ENCODE assay signal across 10 cellular contexts in the genomic region with DNA sequence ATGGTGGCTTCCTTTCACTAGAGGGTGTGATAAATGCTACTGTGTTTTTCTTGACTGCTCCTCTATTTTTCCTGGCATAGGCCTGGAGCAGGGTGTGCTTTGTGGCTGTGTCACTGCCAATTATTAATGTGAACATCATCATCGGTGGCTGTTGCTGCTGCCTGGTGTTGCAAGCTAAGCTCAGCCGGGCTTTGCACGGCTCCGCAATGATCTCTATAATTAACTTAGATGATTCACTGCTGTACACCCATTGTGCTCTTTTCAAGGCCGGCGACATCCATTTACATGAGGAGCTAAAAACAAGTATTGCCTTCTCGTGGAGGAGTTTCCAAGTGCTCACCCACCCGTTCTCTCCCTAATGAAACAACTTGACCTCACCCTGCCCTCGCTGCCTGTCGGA.
DNase-seq lines count a peak whose midpoint lies in the region; TF ChIP-seq lines count a peak whose summit lies in the region.
"Had no signal": no experiment of that assay in that cellular context is flagged by ENCODE, and none has a peak within 500 bp of the region (broad histone marks: within the 10 kb centered on the region; RNA-seq: fewer than 3 reads in every experiment).

No MANE protein-coding gene starts in this region.

- TF ChIP-seq CTCF in right atrium auricular region (IDR thresholded peaks at IDR 0.05) (no peak), smooth muscle cell (IDR thresholded peaks at IDR 0.05; ENCODE audit: borderline replicate concordance, insufficient read depth, poor library complexity, severe bottlenecking) (no peak)

- DNase-seq in HK-2 (ENCODE audit: unreplicated experiment), result peak; percentile 60
- DNase-seq in amniotic epithelial cell (ENCODE audit: low read depth), result peak; percentile 88
- DNase-seq in right atrium auricular region (ENCODE audit: low spot score), result peak; percentile 92
- DNase-seq in smooth muscle cell (lab: John Stamatoyannopoulos, UW; ENCODE audit: unreplicated experiment), result no peak
- DNase-seq in stimulated activated CD4-positive, alpha-beta T cell treated with anti-CD3 and anti-CD28 coated beads, Interleukin-4, amount 100 ng/mL, for 4 hours, result no peak
- DNase-seq in UCSD-AML1 (lab: John Stamatoyannopoulos, UW; ENCODE audit: unreplicated experiment), result no peak
- no peak for DNase-seq in NCI-H226
- DNase-seq in activated T-cell treated with anti-CD3 and anti-CD28 coated beads, Interleukin-2, amount 50 U/mL, for 1 hour, result no peak
- DNase-seq: activated T-cell treated with anti-CD3 and anti-CD28 coated beads, Interleukin-2, amount 50 U/mL, for 24 hours; glutamatergic neuron had no signal

- 18% methylated on average over 10 of the region's 10 CpGs for WGBS in smooth muscle cell (ENCODE audit: low lambda C conversion rate)

- H3K27me3 ChIP-seq in right atrium auricular region (no peaks in the 10 kb centered on the region), smooth muscle cell (ENCODE audit: low read depth) (peaks cover 22% of the 10 kb centered on the region)

- H2AFZ ChIP-seq in smooth muscle cell (ENCODE audit: low read depth), result no peak overlapping the region

- no peak overlapping the region for H3K9ac ChIP-seq in smooth muscle cell (ENCODE audit: low read depth)

- no peak overlapping the region for H3K4me3 ChIP-seq in right atrium auricular region
- H3K4me3 ChIP-seq in smooth muscle cell, result no peak overlapping the region

- H4K20me1 ChIP-seq in smooth muscle cell (ENCODE audit: low read depth), result no peaks in the 10 kb centered on the region

- H3K36me3 ChIP-seq in right atrium auricular region (no peaks in the 10 kb centered on the region), smooth muscle cell (ENCODE audit: low read depth) (no peaks in the 10 kb centered on the region)

- H3K4me2 ChIP-seq in smooth muscle cell, result peak overlapping the region; percentile 62

- peak overlapping the region in 1 of 2 donors; percentile 43 for H3K27ac ChIP-seq in right atrium auricular region
- peak overlapping the region; percentile 46 for H3K27ac ChIP-seq in smooth muscle cell (ENCODE audit: low read depth)

- H3K9me3 ChIP-seq in right atrium auricular region (peaks cover 0 to 18% of the 10 kb centered on the region in 2 donors), smooth muscle cell (replicated peaks; ENCODE audit: low read depth) (no peaks in the 10 kb centered on the region)

- H3K4me1 ChIP-seq in right atrium auricular region (peaks cover 0 to 18% of the 10 kb centered on the region in 2 donors), smooth muscle cell (ENCODE audit: low read depth) (peaks cover 10% of the 10 kb centered on the region)

- H3F3A ChIP-seq in smooth muscle cell (ENCODE audit: low read depth), result no peaks in the 10 kb centered on the region

- H3K79me2 ChIP-seq in smooth muscle cell (ENCODE audit: low read depth), result no peaks in the 10 kb centered on the region

Comparison
In these comparisons a context has a peak if more than half of its experiments do, and no peak if none do; other contexts are left out.
1. DNase-seq: peak in HK-2 (single experiment), amniotic epithelial cell (single experiment) and right atrium auricular region (single experiment); none in smooth muscle cell (single experiment), stimulated activated CD4-positive, alpha-beta T cell treated with anti-CD3 and anti-CD28 coated beads, Interleukin-4, amount 100 ng/mL, for 4 hours (0 of 2), UCSD-AML1 (single experiment), NCI-H226 (single experiment) and activated T-cell treated with anti-CD3 and anti-CD28 coated beads, Interleukin-2, amount 50 U/mL, for 1 hour (single experiment).